19 cellular contexts compared by ENCODE assay signal in the genomic region with DNA sequence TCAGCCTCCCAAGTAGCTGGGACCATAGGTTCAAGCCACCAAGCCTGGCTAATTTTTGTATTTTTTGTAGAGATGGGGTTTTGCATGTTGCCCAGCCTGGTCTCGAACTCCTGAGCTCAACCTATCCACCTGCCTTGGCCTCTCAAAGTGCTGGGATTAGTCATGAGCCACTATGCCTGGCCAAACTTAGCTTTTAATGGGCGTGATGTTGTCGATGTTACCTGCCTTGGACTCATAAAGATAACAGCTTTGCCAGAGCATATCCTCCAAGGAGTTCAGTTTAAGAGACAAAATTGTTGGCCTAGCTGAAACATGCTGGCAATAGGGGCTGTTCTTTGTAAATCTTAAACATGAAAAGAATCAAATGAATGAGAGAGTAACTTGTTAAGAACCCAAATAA. TPM values are rescaled to one million over a fixed set of nuclear protein-coding genes. Genes with fewer than 3 reads are reported as not detected.
A peak's percentile ranks its signal among the peaks of the same experiment; 100 is the strongest.
DNase-seq lines count a peak whose midpoint lies in the region; ATAC-seq, FAIRE-seq and TF ChIP-seq lines count a peak whose summit lies in the region.
"Had no signal": no experiment of that assay in that cellular context is flagged by ENCODE, and none has a peak within 500 bp of the region (broad histone marks: within the 10 kb centered on the region; RNA-seq: fewer than 3 reads in every experiment).

No MANE protein-coding gene starts in this region.

- in situ Hi-C loops in gastrocnemius medialis (cut with MboI; ENCODE audit: low sequenced_read_pairs in 4 of 4): no loop called here

- TF ChIP-seq CTCF in breast epithelium (IDR thresholded peaks at IDR 0.05) (no peak), esophagus squamous epithelium (IDR thresholded peaks at IDR 0.05) (no peak), prostate gland (IDR thresholded peaks at IDR 0.05) (no peak), gastrocnemius medialis (IDR thresholded peaks at IDR 0.05 in 4 of 5, conservative IDR thresholded peaks at IDR 0.05 in 1 of 5) (no peak)

- TF ChIP-seq POLR2A in breast epithelium (IDR thresholded peaks at IDR 0.05) (no peak), esophagus squamous epithelium (IDR thresholded peaks at IDR 0.05) (no peak), prostate gland (IDR thresholded peaks at IDR 0.05) (no peak), gastrocnemius medialis (IDR thresholded peaks at IDR 0.05) (no peak)

- H3K36me3 ChIP-seq in breast epithelium (no peaks in the 10 kb centered on the region), esophagus squamous epithelium (peaks cover 0 to 21% (median 0%) of the 10 kb centered on the region in 3 donors), prostate gland (no peaks in the 10 kb centered on the region), gastrocnemius medialis (no peaks in the 10 kb centered on the region)

- H3K9me3 ChIP-seq in breast epithelium (no peaks in the 10 kb centered on the region), esophagus squamous epithelium (no peaks in the 10 kb centered on the region), prostate gland (no peaks in the 10 kb centered on the region), gastrocnemius medialis (no peaks in the 10 kb centered on the region)
- H3K9me3 ChIP-seq: Caco-2, MG63 had no signal

- no peak overlapping the region for H3K4me3 ChIP-seq in breast epithelium
- H3K4me3 ChIP-seq in esophagus squamous epithelium: no peak overlapping the region
- no peak overlapping the region for H3K4me3 ChIP-seq in prostate gland
- H3K4me3 ChIP-seq in gastrocnemius medialis: no peak overlapping the region
- H3K4me3 ChIP-seq: GM12878, MG63 had no signal

- 38 to 68% methylated on average over 3 of the region's 3 CpGs for WGBS in esophagus squamous epithelium, 2 donors
- 48% methylated on average over 3 of the region's 3 CpGs for WGBS in prostate gland

- intact Hi-C loops in breast epithelium (cut with DNase I; ENCODE audit: low total_unique reads): no loop called here
- intact Hi-C loops in esophagus squamous epithelium (cut with DNase I): no loop called here
- intact Hi-C loops in prostate gland (cut with DNase I): no loop called here
- intact Hi-C loops in gastrocnemius medialis (cut with DNase I; ENCODE audit: low total_unique reads): no loop called here

- H3K27me3 ChIP-seq in breast epithelium (no peaks in the 10 kb centered on the region), esophagus squamous epithelium (no peaks in the 10 kb centered on the region), prostate gland (replicated peaks; ENCODE audit: insufficient read depth) (no peaks in the 10 kb centered on the region), gastrocnemius medialis (no peaks in the 10 kb centered on the region)
- H3K27me3 ChIP-seq: MG63 had no signal

- no peak for DNase-seq in breast epithelium (ENCODE audit: low spot score in 2 of 2)
- DNase-seq in esophagus squamous epithelium (lab: John Stamatoyannopoulos, UW): no peak
- DNase-seq in prostate gland (ENCODE audit: low spot score): no peak
- no peak for DNase-seq in GM19239 (ENCODE audit: insufficient read length, low spot score)
- no peak for DNase-seq in gastrocnemius medialis
- DNase-seq: Caco-2; CD4-positive, alpha-beta memory T cell; DMS 273 treated with DMSO at 0.1 percent for 48 hours; DND-41; Karpas-422; MG63; NCI-H1417; NCI-H187; NCI-H446 treated with DMSO at 0.1 percent for 48 hours; NCI-H526 treated with DMSO at 0.1 percent for 48 hours had no signal

- ATAC-seq in gastrocnemius medialis (no peak), HG03175 (IDR thresholded peaks at IDR 0.05; ENCODE audit: unreplicated experiment) (no peak), GM18867 (IDR thresholded peaks at IDR 0.05; ENCODE audit: unreplicated experiment) (no peak)

- H3K4me1 ChIP-seq in breast epithelium (peaks cover 0 to 19% of the 10 kb centered on the region in 2 donors), esophagus squamous epithelium (peaks cover 16 to 95% (median 35%) of the 10 kb centered on the region in 3 donors), prostate gland (replicated peaks) (no peaks in the 10 kb centered on the region), gastrocnemius medialis (peaks cover 17 to 27% of the 10 kb centered on the region in 2 donors)
- H3K4me1 ChIP-seq: Caco-2 had no signal

- H3K27ac ChIP-seq in breast epithelium (peak overlapping the region; percentile 33 to 69), esophagus squamous epithelium (peak overlapping the region; percentile 65 to 85 (median 80)), prostate gland (peak overlapping the region; percentile 23 to 53), gastrocnemius medialis (no peak overlapping the region)

- no peak for FAIRE-seq in GM19239 (lab: Jason Lieb, UNC)
- FAIRE-seq: GM12878, H54 had no signal

RNA-seq across cellular contexts. Expression of a gene that starts 13.1 kb away (rescaled TPM):
- 100 to 1,000 TPM; 103 to 130 (median 115) TPM for total RNA-seq in breast epithelium
- 100 to 1,000 TPM in 3 of 4 donors, 10 to 100 TPM in 1; 96.7 to 183 (median 132) TPM for total RNA-seq in esophagus squamous epithelium
- total RNA-seq in prostate gland: 100 to 1,000 TPM; 114 to 183 TPM
- 100 to 1,000 TPM; 104 to 159 (median 142) TPM for total RNA-seq in gastrocnemius medialis

RNA-seq across cellular contexts. Expression of a gene that starts 14.5 kb away (rescaled TPM):
- total RNA-seq in breast epithelium (10 to 100 TPM in 2 of 3 donors, 1 to 10 TPM in 1; 5.9 to 19.3 (median 19.2) TPM), esophagus squamous epithelium (10 to 100 TPM; 12.2 to 16.5 (median 14.9) TPM), prostate gland (10 to 100 TPM; 26.3 to 34.1 TPM), gastrocnemius medialis (1 to 10 TPM; 5.0 to 7.1 (median 6.2) TPM)

Comparison
In these comparisons a context has a peak if more than half of its experiments do, and no peak if none do; other contexts are left out.
1. H3K27ac ChIP-seq: peak in breast epithelium (2 of 2), esophagus squamous epithelium (4 of 4) and prostate gland (2 of 2); none in gastrocnemius medialis (0 of 4).